In the genomic region with DNA sequence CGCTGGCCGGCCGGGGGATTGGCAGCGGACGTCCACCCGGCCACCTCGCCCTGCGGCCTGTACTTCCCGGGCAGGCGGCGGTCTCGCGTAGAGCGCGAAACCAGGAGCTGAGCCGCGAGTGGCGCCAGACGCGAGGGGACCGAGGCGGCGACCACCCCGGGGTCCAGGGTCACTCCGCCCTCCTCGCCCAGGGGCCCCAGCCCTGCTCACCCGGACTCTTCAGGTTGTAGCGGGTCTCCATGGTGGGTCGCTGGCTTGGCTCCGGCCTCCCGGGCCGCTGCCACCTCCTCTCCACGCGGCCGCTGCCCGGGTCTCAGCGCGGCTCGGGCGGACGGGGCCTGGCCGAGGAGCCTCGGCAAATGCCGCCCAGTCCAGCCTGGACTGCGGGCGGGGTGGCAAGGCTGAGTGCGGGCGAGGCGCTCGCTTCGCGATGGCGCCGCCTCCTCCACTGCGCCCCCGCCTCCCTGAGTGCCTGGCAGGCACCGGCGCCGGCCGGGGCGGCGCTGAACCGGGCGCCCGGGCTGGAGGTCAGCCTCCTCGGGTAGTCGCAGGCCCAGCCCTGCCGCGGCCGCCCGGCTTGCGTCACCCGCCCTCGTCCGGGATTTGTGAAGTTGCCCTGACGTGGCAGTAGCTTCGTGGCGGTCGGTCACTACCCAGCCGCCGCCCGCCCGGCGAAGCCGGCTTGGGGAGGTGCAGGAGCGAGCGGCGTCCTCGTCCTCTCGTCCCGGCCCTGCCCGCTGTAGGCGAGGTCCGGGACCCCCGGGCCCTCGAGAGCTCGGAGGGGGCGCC, we compare ENCODE assay signal across 8 cellular contexts. TPM values are rescaled to one million over a fixed set of nuclear protein-coding genes. Genes with fewer than 3 reads are reported as not detected.
A peak's percentile ranks its signal among the peaks of the same experiment; 100 is the strongest.
DNase-seq lines count a peak whose midpoint lies in the region; ATAC-seq, FAIRE-seq and TF ChIP-seq lines count a peak whose summit lies in the region.

A gene with protein sequence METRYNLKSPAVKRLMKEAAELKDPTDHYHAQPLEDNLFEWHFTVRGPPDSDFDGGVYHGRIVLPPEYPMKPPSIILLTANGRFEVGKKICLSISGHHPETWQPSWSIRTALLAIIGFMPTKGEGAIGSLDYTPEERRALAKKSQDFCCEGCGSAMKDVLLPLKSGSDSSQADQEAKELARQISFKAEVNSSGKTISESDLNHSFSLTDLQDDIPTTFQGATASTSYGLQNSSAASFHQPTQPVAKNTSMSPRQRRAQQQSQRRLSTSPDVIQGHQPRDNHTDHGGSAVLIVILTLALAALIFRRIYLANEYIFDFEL (minus strand): TSS at position 394 of the 789 bp plus-strand sequence. CDS start 153 bp downstream, at position 241.

- peak within 1 kb of the TSS; percentile 84 for H3K27ac Mint-ChIP-seq in activated naive CD4-positive, alpha-beta T cell treated with anti-CD3 and anti-CD28 coated beads for 36 hours

- no peaks in the 10 kb centered on the region for H3K27me3 Mint-ChIP-seq in activated naive CD4-positive, alpha-beta T cell treated with anti-CD3 and anti-CD28 coated beads for 36 hours (ENCODE audit: low read depth)

- peak; percentile 38 for ATAC-seq in GM21360 (IDR thresholded peaks at IDR 0.05; ENCODE audit: unreplicated experiment)

- CTCF ChIA-PET in activated naive CD4-positive, alpha-beta T cell treated with anti-CD3 and anti-CD28 coated beads for 36 hours (lab: Charles Lee): interaction anchor here (0.6 to 5.6 kb wide), 6 partner anchors 10 to 370 kb away, joined by 3 to 42 read pairs (median 4); no protein-coding TSS in a partner anchor

- FAIRE-seq in frontal cortex (lab: Jason Lieb, UNC): no peak

- TF ChIP-seq CTCF in neutrophil (IDR thresholded peaks at IDR 0.05): peak; percentile 56
- no peak for TF ChIP-seq CTCF in subcutaneous adipose tissue (IDR thresholded peaks at IDR 0.05; ENCODE audit: low read depth)

- peak within 1 kb of the TSS; percentile 68 for H3K4me3 ChIP-seq in HUES6 (ENCODE audit: low read depth, low read length)
- H3K4me3 ChIP-seq in neutrophil (ENCODE audit: low read depth in 1 of 2, low read length in 1 of 2): peak within 1 kb of the TSS; percentile 93 to 95

- H3K9me3 ChIP-seq in HUES6 (ENCODE audit: control insufficient read depth, insufficient read depth, low read depth, low read length) (no peaks in the 10 kb centered on the region), neutrophil (no peaks in the 10 kb centered on the region)

- H3K36me3 ChIP-seq in HUES6 (ENCODE audit: control insufficient read depth, insufficient read depth, low read length) (no peaks in the 10 kb centered on the region), neutrophil (no peaks in the 10 kb centered on the region)

- peaks cover 2% of the 10 kb centered on the region for H3K36me3 Mint-ChIP-seq in activated naive CD4-positive, alpha-beta T cell treated with anti-CD3 and anti-CD28 coated beads for 36 hours (ENCODE audit: low read depth)

- H3K4me1 ChIP-seq in HUES6 (ENCODE audit: control insufficient read depth, insufficient read depth, low read length) (peaks cover 24% of the 10 kb centered on the region; the same call in 1 of the 2 replicates), neutrophil (ENCODE audit: control insufficient read depth in 1 of 2, insufficient read depth in 1 of 2, low read depth in 1 of 2, low read length in 1 of 2) (peaks cover 59 to 60% of the 10 kb centered on the region in 2 experiments)

- H3K27ac ChIP-seq in HUES6 (ENCODE audit: low read depth, low read length) (peak within 1 kb of the TSS; percentile 36; the same call in 1 of the 2 replicates), neutrophil (peak within 1 kb of the TSS; percentile 95)

- intact Hi-C loops in activated naive CD4-positive, alpha-beta T cell treated with anti-CD3 and anti-CD28 coated beads for 36 hours (cut with micrococcal nuclease): loop anchor here (1.0 to 10.0 kb wide), 9 partner anchors 8 to 1234 kb away; a partner anchor contains a TSS

- H3K9me3 Mint-ChIP-seq in activated naive CD4-positive, alpha-beta T cell treated with anti-CD3 and anti-CD28 coated beads for 36 hours: peaks cover 1% of the 10 kb centered on the region

- H3K4me3 Mint-ChIP-seq in activated naive CD4-positive, alpha-beta T cell treated with anti-CD3 and anti-CD28 coated beads for 36 hours: peak within 1 kb of the TSS; percentile 90

- peaks cover 66% of the 10 kb centered on the region for H3K4me1 Mint-ChIP-seq in activated naive CD4-positive, alpha-beta T cell treated with anti-CD3 and anti-CD28 coated beads for 36 hours (ENCODE audit: low read depth)

- H3K27me3 ChIP-seq in HUES6 (ENCODE audit: control insufficient read depth, insufficient read depth, low read length) (peaks cover 5% of the 10 kb centered on the region; the same call in 1 of the 2 replicates), neutrophil (no peaks in the 10 kb centered on the region)

- in situ Hi-C loops in SK-MEL-5 (cut with HindIII; ENCODE audit: low pct_unique_long_range_greater_than_20kb, low sequenced_read_pairs): no loop called here

- H3K9ac ChIP-seq in HUES6 (ENCODE audit: low read length): peak within 1 kb of the TSS; percentile 97

- DNase-seq in D341Med (ENCODE audit: low spot score) (peak; percentile 85), SK-MEL-5 (ENCODE audit: low read depth, low spot score) (peak; percentile 83), frontal cortex (ENCODE audit: low spot score in 2 of 2) (peak; percentile 84 to 87)
- DNase-seq in activated naive CD4-positive, alpha-beta T cell treated with anti-CD3 and anti-CD28 coated beads for 36 hours: peak; percentile 71

RNA-seq across cellular contexts. Expression of the gene that starts here (rescaled TPM):
- total RNA-seq in SK-MEL-5 (2014; rRNA removed; shearing (Covaris generic)): 46.1 and 47.8 TPM in 2 replicates
- polyA plus RNA-seq in SK-MEL-5 (2015; cell fraction: cytosol; rRNA removed): 28.9 and 34.9 TPM in 2 replicates
- 15.4 TPM in 2 replicates for polyA plus RNA-seq in SK-MEL-5 (2015; cell fraction: nucleus; rRNA removed)
- 10 to 100 TPM; 10.8 to 10.9 TPM for total RNA-seq in activated naive CD4-positive, alpha-beta T cell treated with anti-CD3 and anti-CD28 coated beads for 36 hours
- total RNA-seq in frontal cortex (64.0 TPM), subcutaneous adipose tissue (10 to 100 TPM; 20.9 to 48.3 (median 27.8) TPM)

Comparison
In these comparisons a context has a peak if more than half of its experiments do, and no peak if none do; other contexts are left out.
1. Peak in every context shown above with its lines: DNase-seq, ATAC-seq, H3K4me3 ChIP-seq and H3K27ac ChIP-seq.